In genomic region chr10:30493609-30494530, GRCh38 we compare ENCODE assay signal across 8 cellular contexts. TPM values are rescaled to one million over a fixed set of nuclear protein-coding genes. Genes with fewer than 3 reads are reported as not detected.
DNase-seq lines count a peak whose midpoint lies in the region; ATAC-seq, FAIRE-seq and TF ChIP-seq lines count a peak whose summit lies in the region.

No MANE protein-coding gene starts in this region.

- peak; percentile 64 to 71 for ATAC-seq in activated CD4-positive, CD25-positive, alpha-beta regulatory T cell treated with anti-CD3 and anti-CD28 coated beads, Interleukin-2, amount 50 U/mL, for 24 hours
- ATAC-seq in HG02798 (IDR thresholded peaks at IDR 0.05; ENCODE audit: poor library complexity, unreplicated experiment) (peak; percentile 42), heart right ventricle (peak; percentile 68 to 87 (median 84))

- DNase-seq in activated CD4-positive, CD25-positive, alpha-beta regulatory T cell (lab: John Stamatoyannopoulos, UW) = no peak
- peak; percentile 91 for DNase-seq in SIG-M5 treated with dmso at 0.1 percent for 504 hours (lab: John Stamatoyannopoulos, UW; ENCODE audit: unreplicated experiment)
- peak; percentile 26 to 27 for DNase-seq in heart right ventricle
- DNase-seq in testis = peak; percentile 30
- no peak for DNase-seq in D721Med (ENCODE audit: insufficient read length, low spot score)
- DNase-seq in dermis blood vessel endothelial cell = no peak

- H3K4me1 ChIP-seq in heart right ventricle (peaks cover 0 to 91% (median 0%) of the 10 kb centered on the region in 9 donors), testis (no peaks in the 10 kb centered on the region)

- H3K4me3 ChIP-seq in heart right ventricle (no peak overlapping the region), testis (no peak overlapping the region)

- H3K9me3 ChIP-seq in heart right ventricle (no peaks in the 10 kb centered on the region), testis (no peaks in the 10 kb centered on the region)

- H3K27me3 ChIP-seq in heart right ventricle (peaks cover 0 to 16% (median 0%) of the 10 kb centered on the region in 7 donors), testis (no peaks in the 10 kb centered on the region)

- WGBS in heart right ventricle, 2 donors = 82 to 85% methylated on average over 11 of the region's 11 CpGs
- 77 to 85% methylated on average over 11 of the region's 11 CpGs for WGBS in testis, 2 donors

- peak overlapping the region in 3 of 10 donors; percentile 9 to 73 (median 35) for H3K27ac ChIP-seq in heart right ventricle
- H3K27ac ChIP-seq in testis = no peak overlapping the region

- intact Hi-C loops in heart right ventricle (cut with DNase I) (no loop called here), testis (cut with DNase I; ENCODE audit: low total_unique reads) (no loop called here)

- H3K36me3 ChIP-seq in heart right ventricle (no peaks in the 10 kb centered on the region), testis (ENCODE audit: low read depth, missing control alignments) (no peaks in the 10 kb centered on the region)

- peak in 1 of 9 donors; percentile 18 for TF ChIP-seq CTCF in heart right ventricle (IDR thresholded peaks at IDR 0.05)
- TF ChIP-seq CTCF in testis (IDR thresholded peaks at IDR 0.05) = peak in 1 of 3 experiments; percentile 8
- no peak for TF ChIP-seq CTCF in D721Med (IDR thresholded peaks at IDR 0.05; ENCODE audit: insufficient read depth, missing control alignments)

- no peak for TF ChIP-seq POLR2A in testis (IDR thresholded peaks at IDR 0.05)

- no peak for FAIRE-seq in D721Med (lab: Jason Lieb, UNC)

RNA-seq across cellular contexts. Expression of gene MAP3K8, which starts 59.9 kb away (rescaled TPM):
- total RNA-seq in heart right ventricle (10 to 100 TPM in 3 of 10 donors, 1 to 10 TPM in 7; 2.7 to 19.2 (median 6.9) TPM), testis (10 to 100 TPM in 1 of 2 donors, 1 to 10 TPM in 1; 3.1 to 10.4 TPM), dermis blood vessel endothelial cell (2.5 and 6.3 TPM in 2 replicates)
- polyA plus RNA-seq in heart right ventricle (10 to 100 TPM in 1 of 2 donors, 1 to 10 TPM in 1; 3.8 to 14.0 TPM), testis (ENCODE audit: insufficient read depth, low read depth, low replicate concordance) (5.2 TPM)

Comparison
In these comparisons a context has a peak if more than half of its experiments do, and no peak if none do; other contexts are left out.
1. DNase-seq: peak in SIG-M5 treated with dmso at 0.1 percent for 504 hours (single experiment), heart right ventricle (2 of 2) and testis (single experiment); none in activated CD4-positive, CD25-positive, alpha-beta regulatory T cell (0 of 4), D721Med (single experiment) and dermis blood vessel endothelial cell (single experiment).
2. Peak in every context shown above with its lines, with median percentiles within 50 percentile points of each other: ATAC-seq.